Comparison of ENCODE assay signal across 9 cellular contexts in the genomic region with DNA sequence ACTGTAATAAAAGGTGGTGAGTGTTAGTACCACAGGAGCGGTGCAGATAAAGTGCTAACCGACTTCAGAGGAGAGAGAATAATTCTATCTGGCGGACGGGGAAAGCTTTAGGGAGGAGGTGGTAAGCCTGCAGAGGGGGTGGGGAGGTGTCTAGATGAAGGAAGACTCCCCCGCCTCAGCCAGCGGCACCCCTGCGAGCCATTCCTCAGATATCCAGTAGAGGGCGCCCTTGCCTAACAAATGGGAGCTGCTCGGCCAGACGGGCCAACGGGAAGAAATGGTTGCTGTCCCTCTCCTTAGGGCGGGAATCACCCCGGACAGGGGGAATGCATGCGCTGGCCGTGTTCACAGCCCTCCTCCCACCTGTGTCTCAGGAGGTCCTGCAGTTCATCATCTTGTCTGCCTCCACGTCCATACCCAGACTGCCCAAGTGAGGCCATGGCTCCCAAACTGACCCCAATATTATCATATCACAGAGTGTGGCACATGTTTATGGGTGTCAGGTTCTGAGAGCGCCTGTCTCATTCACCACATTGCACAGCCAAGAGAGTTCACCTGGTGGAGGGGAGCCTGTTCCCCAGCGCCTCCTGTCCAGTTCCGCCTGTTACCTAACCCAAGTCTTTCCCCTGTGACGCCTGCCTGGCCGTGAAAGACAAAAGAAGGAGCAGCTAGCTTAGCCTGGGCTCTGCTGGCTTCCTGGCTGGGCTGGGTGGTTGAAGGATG.
DNase-seq lines count a peak whose midpoint lies in the region; ATAC-seq and TF ChIP-seq lines count a peak whose summit lies in the region.
"Had no signal": no experiment of that assay in that cellular context is flagged by ENCODE, and none has a peak within 500 bp of the region (broad histone marks: within the 10 kb centered on the region; RNA-seq: fewer than 3 reads in every experiment).

No MANE protein-coding gene starts in this region.

- H3K27me3 ChIP-seq in Loucy (ENCODE audit: insufficient read depth, low read length, poor library complexity, severe bottlenecking) = no peaks in the 10 kb centered on the region
- H3K27me3 ChIP-seq in foreskin keratinocyte = peaks cover 4% of the 10 kb centered on the region
- H3K27me3 ChIP-seq in neuronal stem cell (ENCODE audit: control insufficient read depth in 3 of 3, insufficient read depth in 3 of 3, low read depth in 1 of 3, low read length in 3 of 3) = peaks cover 0 to 10% (median 0%) of the 10 kb centered on the region in 3 experiments
- H3K27me3 ChIP-seq in stomach smooth muscle (ENCODE audit: control insufficient read depth in 1 of 2, insufficient read depth in 2 of 2, low read length in 2 of 2) = peaks cover 4 to 14% of the 10 kb centered on the region in 2 donors

- H3K9me2 ChIP-seq in Loucy (replicated peaks; ENCODE audit: low read depth, low read length) = no peaks in the 10 kb centered on the region

- H3K4me3 Mint-ChIP-seq in activated T-helper 1 cell treated with anti-CD3 and anti-CD28 coated beads, Interleukin-12 subunit alpha, Interleukin-12 subunit beta, Interleukin-2, Interleukin-4 antibody, amounts not matched to agents 30 ng/mL and 10 ng/mL and 1 ng/mL, durations not matched to agents 14 hours and 24 hours and 36 hours = no peak overlapping the region
- H3K4me3 Mint-ChIP-seq: activated naive CD8-positive, alpha-beta T cell had no signal

- H3K4me3 ChIP-seq in Loucy (ENCODE audit: low read length, poor library complexity, severe bottlenecking) (peak overlapping the region; percentile 35), neuronal stem cell (ENCODE audit: low read length in 2 of 2) (no peak overlapping the region), stomach smooth muscle (ENCODE audit: low read length in 2 of 2) (peak overlapping the region; percentile 29 to 49)

- H2AFZ ChIP-seq in Loucy (ENCODE audit: low read length) = peak overlapping the region; percentile 85
- peak overlapping the region; percentile 69 for H2AFZ ChIP-seq in neuronal stem cell (ENCODE audit: low read length)

- H3K36me3 Mint-ChIP-seq in activated T-helper 1 cell treated with anti-CD3 and anti-CD28 coated beads, Interleukin-12 subunit alpha, Interleukin-12 subunit beta, Interleukin-2, Interleukin-4 antibody, amounts not matched to agents 30 ng/mL and 10 ng/mL and 1 ng/mL, durations not matched to agents 14 hours and 24 hours and 36 hours (ENCODE audit: low read depth) = no peaks in the 10 kb centered on the region
- H3K36me3 Mint-ChIP-seq: activated naive CD8-positive, alpha-beta T cell had no signal

- no peak overlapping the region for H3K27ac Mint-ChIP-seq in activated T-helper 1 cell treated with anti-CD3 and anti-CD28 coated beads, Interleukin-12 subunit alpha, Interleukin-12 subunit beta, Interleukin-2, Interleukin-4 antibody, amounts not matched to agents 30 ng/mL and 10 ng/mL and 1 ng/mL, durations not matched to agents 14 hours and 24 hours and 36 hours
- H3K27ac Mint-ChIP-seq: activated naive CD8-positive, alpha-beta T cell had no signal

- no peak overlapping the region for H3K23ac ChIP-seq in neuronal stem cell (ENCODE audit: low read depth, low read length, poor library complexity)

- H3K27me3 Mint-ChIP-seq in activated T-helper 1 cell treated with anti-CD3 and anti-CD28 coated beads, Interleukin-12 subunit alpha, Interleukin-12 subunit beta, Interleukin-2, Interleukin-4 antibody, amounts not matched to agents 30 ng/mL and 10 ng/mL and 1 ng/mL, durations not matched to agents 14 hours and 24 hours and 36 hours (ENCODE audit: insufficient read depth) = peaks cover 9% of the 10 kb centered on the region

- H3K4me1 ChIP-seq in Loucy (ENCODE audit: insufficient read depth, low read length, poor library complexity, severe bottlenecking) (peaks cover 13% of the 10 kb centered on the region), foreskin keratinocyte (no peaks in the 10 kb centered on the region), neuronal stem cell (ENCODE audit: control insufficient read depth in 2 of 2, insufficient read depth in 1 of 2, low read depth in 1 of 2, low read length in 2 of 2) (peaks cover 4 to 15% of the 10 kb centered on the region in 2 donors), stomach smooth muscle (ENCODE audit: control insufficient read depth, insufficient read depth, low read length) (peaks cover 5% of the 10 kb centered on the region)

- H3K36me3 ChIP-seq in Loucy (ENCODE audit: insufficient read depth, low read length) = no peaks in the 10 kb centered on the region; the same call in 1 of the 2 replicates
- H3K36me3 ChIP-seq in neuronal stem cell (replicated peaks in 1 of 2; ENCODE audit: control insufficient read depth in 2 of 2, insufficient read depth in 2 of 2, low read length in 2 of 2) = peaks cover 0 to 5% of the 10 kb centered on the region in 2 donors
- H3K36me3 ChIP-seq in stomach smooth muscle (ENCODE audit: control insufficient read depth in 2 of 2, insufficient read depth in 2 of 2, low read length in 2 of 2) = no peaks in the 10 kb centered on the region

- no peak overlapping the region for H2BK120ac ChIP-seq in neuronal stem cell (ENCODE audit: low read depth, low read length)

- no peak overlapping the region for H4K8ac ChIP-seq in neuronal stem cell (ENCODE audit: low read depth, low read length)

- H3K9me3 ChIP-seq in Loucy (ENCODE audit: insufficient read depth, low read depth, low read length) (no peaks in the 10 kb centered on the region), neuronal stem cell (replicated peaks in 1 of 2; ENCODE audit: control insufficient read depth in 2 of 2, insufficient read depth in 1 of 2, low read depth in 1 of 2, low read length in 2 of 2) (peaks cover 0 to 4% of the 10 kb centered on the region in 2 donors), stomach smooth muscle (ENCODE audit: control insufficient read depth in 2 of 2, low read length in 2 of 2) (no peaks in the 10 kb centered on the region)

- H2BK5ac ChIP-seq in neuronal stem cell (ENCODE audit: low read length) = no peak overlapping the region

- H4K20me1 ChIP-seq in Loucy (ENCODE audit: insufficient read depth, low read length, poor library complexity, severe bottlenecking) = no peaks in the 10 kb centered on the region

- peak overlapping the region; percentile 6 for H3K18ac ChIP-seq in neuronal stem cell (ENCODE audit: low read length)

- no peaks in the 10 kb centered on the region for H3K4me1 Mint-ChIP-seq in activated T-helper 1 cell treated with anti-CD3 and anti-CD28 coated beads, Interleukin-12 subunit alpha, Interleukin-12 subunit beta, Interleukin-2, Interleukin-4 antibody, amounts not matched to agents 30 ng/mL and 10 ng/mL and 1 ng/mL, durations not matched to agents 14 hours and 24 hours and 36 hours (ENCODE audit: low read depth)

- H3K79me1 ChIP-seq in neuronal stem cell (ENCODE audit: low read depth, low read length) = no peaks in the 10 kb centered on the region

- TF ChIP-seq CTCF in Loucy (conservative IDR thresholded peaks at IDR 0.05; ENCODE audit: low read length) = peak; percentile 94
- TF ChIP-seq CTCF in foreskin keratinocyte (conservative IDR thresholded peaks at IDR 0.05) = peak; percentile 92

- H2BK12ac ChIP-seq in neuronal stem cell (ENCODE audit: low read length) = no peak overlapping the region

- in situ Hi-C loops in Caki2 (cut with HindIII; ENCODE audit: low pct_unique_long_range_greater_than_20kb, low sequenced_read_pairs) = no loop called here

- no peak overlapping the region for H3K4ac ChIP-seq in neuronal stem cell (ENCODE audit: low read length)

- H3K9ac ChIP-seq in Loucy (ENCODE audit: low read depth, low read length, poor library complexity, severe bottlenecking) (peak overlapping the region; percentile 36), neuronal stem cell (ENCODE audit: low read depth, low read length, poor library complexity) (no peak overlapping the region), stomach smooth muscle (ENCODE audit: low read length in 2 of 2) (no peak overlapping the region)

- H3K27ac ChIP-seq in foreskin keratinocyte = no peak overlapping the region
- H3K27ac ChIP-seq in neuronal stem cell (replicated peaks; ENCODE audit: low read length) = no peak overlapping the region
- no peak overlapping the region for H3K27ac ChIP-seq in stomach smooth muscle (ENCODE audit: low read length)

- no peak overlapping the region for H2AK5ac ChIP-seq in neuronal stem cell (ENCODE audit: low read depth, low read length)

- H4K91ac ChIP-seq in neuronal stem cell (ENCODE audit: low read depth, low read length, poor library complexity) = no peak overlapping the region

- no peak overlapping the region for H3K14ac ChIP-seq in neuronal stem cell (ENCODE audit: low read length)

- H2BK15ac ChIP-seq in neuronal stem cell (ENCODE audit: low read length) = no peak overlapping the region

- no CpG with 5 or more reads among the region's 21 CpGs for WGBS in neuronal stem cell (ENCODE audit: extremely low coverage in 2 of 2, insufficient read length in 2 of 2, insufficient replicate concordance in 1 of 2), 2 donors

- peak overlapping the region; percentile 67 for H3K4me2 ChIP-seq in Loucy (ENCODE audit: low read depth, low read length, poor library complexity, severe bottlenecking)
- no peak overlapping the region for H3K4me2 ChIP-seq in neuronal stem cell (ENCODE audit: insufficient read depth, low read length, poor library complexity, severe bottlenecking)

- H3K9me3 Mint-ChIP-seq in activated T-helper 1 cell treated with anti-CD3 and anti-CD28 coated beads, Interleukin-12 subunit alpha, Interleukin-12 subunit beta, Interleukin-2, Interleukin-4 antibody, amounts not matched to agents 30 ng/mL and 10 ng/mL and 1 ng/mL, durations not matched to agents 14 hours and 24 hours and 36 hours = no peaks in the 10 kb centered on the region

- intact Hi-C loops in activated T-helper 1 cell treated with anti-CD3 and anti-CD28 coated beads, Interleukin-12 subunit alpha, Interleukin-12 subunit beta, Interleukin-2, Interleukin-4 antibody, amounts not matched to agents 30 ng/mL and 10 ng/mL and 1 ng/mL, durations not matched to agents 14 hours and 24 hours and 36 hours (cut with micrococcal nuclease) = loop anchor here (1.0 to 10.0 kb wide), 6 partner anchors 39 to 1716 kb away; no protein-coding TSS in a partner anchor

- no peaks in the 10 kb centered on the region for H3K79me2 ChIP-seq in Loucy (ENCODE audit: insufficient read depth, low read length)

- ATAC-seq in GM21576 (IDR thresholded peaks at IDR 0.05; ENCODE audit: unreplicated experiment) = peak; percentile 58
- ATAC-seq in foreskin keratinocyte = peak; percentile 80

- H3F3A ChIP-seq in Loucy (ENCODE audit: low read depth) = no peaks in the 10 kb centered on the region

- DNase-seq in Caki2 (ENCODE audit: low read depth) (peak; percentile 37), RPMI7951 (ENCODE audit: low read depth) (peak; percentile 65), foreskin keratinocyte (peak in 1 of 2 donors; percentile 35), neuronal stem cell (ENCODE audit: low spot score) (peak; percentile 80)
- peak; percentile 65 for DNase-seq in activated T-helper 1 cell treated with anti-CD3 and anti-CD28 coated beads, Interleukin-12 subunit alpha, Interleukin-12 subunit beta, Interleukin-2, Interleukin-4 antibody, amounts not matched to agents 30 ng/mL and 10 ng/mL and 1 ng/mL, durations not matched to agents 14 hours and 24 hours and 36 hours (ENCODE audit: low spot score)

Comparison
In these comparisons a context has a peak if more than half of its experiments do, and no peak if none do; other contexts are left out.
1. H3K4me3 ChIP-seq: peak in Loucy (single experiment) and stomach smooth muscle (2 of 2); none in neuronal stem cell (0 of 2).